Comparison of ENCODE assay signal across 27 cellular contexts in genomic region chr13:110775576-110775975, GRCh38.
"Had no signal": no experiment of that assay in that cellular context is flagged by ENCODE, and none has a peak within 500 bp of the region (broad histone marks: within the 10 kb centered on the region; RNA-seq: fewer than 3 reads in every experiment).

No MANE protein-coding gene starts in this region.

- DNase-seq: dorsolateral prefrontal cortex; effector CD4-positive, alpha-beta T cell; endodermal cell; foreskin keratinocyte; hypothalamus; immature natural killer cell; islet precursor cell; kidney glomerular epithelial cell; left colon; left ventricle myocardium superior; lower lobe of right lung; sigmoid colon; spleen; stimulated activated CD4-positive, alpha-beta T cell treated with anti-CD3 and anti-CD28 coated beads, Interleukin-4, amount 100 ng/mL, for 4 hours; stimulated activated naive CD8-positive, alpha-beta T cell treated with anti-CD3 and anti-CD28 coated beads, Interleukin-15, Interleukin-2, amounts not matched to agents 100 U/mL and 50 U/mL, for 24 hours; substantia nigra; testis; tibial artery had no signal

- H3K4me1 ChIP-seq: foreskin keratinocyte, lower lobe of right lung, neural progenitor cell, parathyroid adenoma, sigmoid colon, testis had no signal

- H3K27ac ChIP-seq: dorsolateral prefrontal cortex, epithelial cell of prostate, foreskin keratinocyte, lower lobe of right lung, neural progenitor cell, parathyroid adenoma, sigmoid colon, testis, tibial artery had no signal

- FAIRE-seq: colon had no signal

- H3K27ac Mint-ChIP-seq: endodermal cell; neural progenitor cell; progenitor cell of endocrine pancreas; stimulated activated memory B cell treated with anti-CD40 and anti-IgM and Interleukin-4, amounts not matched to agents 10 μg/mL and 1 μg/mL and 100 μg/mL, for 72 hours; type B pancreatic cell had no signal

- H3K27me3 ChIP-seq: dorsolateral prefrontal cortex, neural progenitor cell, sigmoid colon, spleen, testis had no signal

- H3K4me3 ChIP-seq: dorsolateral prefrontal cortex, lower lobe of right lung, neural progenitor cell, sigmoid colon, spleen, testis, tibial artery had no signal

- H3K36me3 Mint-ChIP-seq: immature natural killer cell; natural killer cell treated with Interleukin-12 subunit alpha and Interleukin-12 subunit beta and Interleukin-15 and Interleukin-18, amount 100 ng/mL, for 72 hours; neural progenitor cell; type B pancreatic cell had no signal

- H3K79me2 ChIP-seq: parathyroid adenoma had no signal

- H2AFZ ChIP-seq: neural progenitor cell, parathyroid adenoma had no signal

- H3K9me3 Mint-ChIP-seq: immature natural killer cell; natural killer cell treated with Interleukin-12 subunit alpha and Interleukin-12 subunit beta and Interleukin-15 and Interleukin-18, amount 100 ng/mL, for 72 hours; stimulated activated memory B cell treated with anti-CD40 and anti-IgM and Interleukin-4, amounts not matched to agents 10 μg/mL and 1 μg/mL and 100 μg/mL, for 72 hours; type B pancreatic cell had no signal

- H3K9ac ChIP-seq: neural progenitor cell, parathyroid adenoma had no signal

- ATAC-seq: esophagus mucosa; foreskin keratinocyte; left colon; left ventricle myocardium superior; lower lobe of right lung; natural killer cell treated with Interleukin-12 subunit alpha and Interleukin-12 subunit beta and Interleukin-15 and Interleukin-18, amount 100 ng/mL, for 72 hours; stimulated activated memory B cell treated with anti-CD40 and anti-IgM and Interleukin-4, amounts not matched to agents 10 μg/mL and 1 μg/mL and 100 μg/mL, for 72 hours; stimulated activated naive CD8-positive, alpha-beta T cell treated with anti-CD3 and anti-CD28 coated beads, Interleukin-15, Interleukin-2, amounts not matched to agents 100 U/mL and 50 U/mL, for 24 hours had no signal

- H3K4me3 Mint-ChIP-seq: endodermal cell; immature natural killer cell; natural killer cell treated with Interleukin-12 subunit alpha and Interleukin-12 subunit beta and Interleukin-15 and Interleukin-18, amount 100 ng/mL, for 72 hours; neural progenitor cell; stimulated activated memory B cell treated with anti-CD40 and anti-IgM and Interleukin-4, amounts not matched to agents 10 μg/mL and 1 μg/mL and 100 μg/mL, for 72 hours; type B pancreatic cell had no signal

- H3K4me1 Mint-ChIP-seq: endodermal cell; stimulated activated memory B cell treated with anti-CD40 and anti-IgM and Interleukin-4, amounts not matched to agents 10 μg/mL and 1 μg/mL and 100 μg/mL, for 72 hours had no signal

- H3K4me2 ChIP-seq: neural progenitor cell had no signal

- H3K9me3 ChIP-seq: lower lobe of right lung, sigmoid colon, testis, tibial artery had no signal

- H3K27me3 Mint-ChIP-seq: progenitor cell of endocrine pancreas had no signal

- H3K36me3 ChIP-seq: lower lobe of right lung, neural progenitor cell, sigmoid colon, spleen, tibial artery had no signal
